11 cellular contexts compared by ENCODE assay signal in the genomic region with DNA sequence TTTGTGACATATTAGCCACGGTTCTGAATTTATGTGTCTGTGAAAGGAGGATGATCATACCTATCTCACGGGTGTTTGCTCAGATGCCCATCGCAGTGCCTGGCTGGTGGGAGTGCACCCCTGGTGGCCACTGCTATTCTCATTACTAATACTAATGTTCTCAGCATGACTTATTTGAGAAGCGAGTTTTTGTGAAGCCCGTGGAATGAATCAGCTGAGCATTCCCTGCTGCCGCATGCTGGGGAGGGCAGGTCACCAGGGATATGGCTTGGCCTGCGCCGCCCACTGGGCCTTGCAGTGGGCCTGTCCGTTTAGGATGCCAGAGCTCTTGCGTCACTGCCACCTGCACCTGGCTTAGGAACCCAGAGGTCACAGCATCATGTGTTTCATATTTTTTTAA. TPM values are rescaled to one million over a fixed set of nuclear protein-coding genes. Genes with fewer than 3 reads are reported as not detected.
DNase-seq lines count a peak whose midpoint lies in the region; ATAC-seq and TF ChIP-seq lines count a peak whose summit lies in the region.
"Had no signal": no experiment of that assay in that cellular context is flagged by ENCODE, and none has a peak within 500 bp of the region (broad histone marks: within the 10 kb centered on the region; RNA-seq: fewer than 3 reads in every experiment).

No MANE protein-coding gene starts in this region.

- peaks cover 56% of the 10 kb centered on the region for H4K20me1 ChIP-seq in osteoblast (ENCODE audit: insufficient read depth, low read length)

- no peak overlapping the region for H3K4me3 ChIP-seq in choroid plexus epithelial cell (ENCODE audit: low read depth, low read length)
- H3K4me3 ChIP-seq in osteoblast (ENCODE audit: insufficient read depth, low read length) = no peak overlapping the region

- H3K27ac ChIP-seq in osteoblast (ENCODE audit: low read depth, low read length) = peak overlapping the region; percentile 55

- H2AFZ ChIP-seq in osteoblast (ENCODE audit: low read length) = no peak overlapping the region

- DNase-seq in EH (ENCODE audit: low read depth) (peak; percentile 93), NCI-H226 (peak; percentile 18), choroid plexus epithelial cell (ENCODE audit: low read depth) (peak; percentile 96), osteoblast (ENCODE audit: insufficient read length, low spot score, missing footprints) (peak; percentile 97), GF-D8 (lab: John Stamatoyannopoulos, UW) (no peak)
- DNase-seq: activated T-cell treated with anti-CD3 and anti-CD28 coated beads, Interleukin-2, amount 50 U/mL, for 4 hours; KG1; NCI-H526 had no signal

- peaks cover 14% of the 10 kb centered on the region for H3K4me1 ChIP-seq in osteoblast (ENCODE audit: insufficient read depth, low read length)

- peak; percentile 82 for TF ChIP-seq CTCF in choroid plexus epithelial cell (conservative IDR thresholded peaks at IDR 0.05; ENCODE audit: low read depth, low read length)
- peak; percentile 75 for TF ChIP-seq CTCF in osteoblast (IDR thresholded peaks at IDR 0.05; ENCODE audit: extremely low read depth, low read depth, low read length)

- H3K9me3 ChIP-seq in osteoblast (ENCODE audit: low read depth, low read length) = no peaks in the 10 kb centered on the region

- ATAC-seq in GM18907 (IDR thresholded peaks at IDR 0.05; ENCODE audit: unreplicated experiment) (no peak), HG02642 (IDR thresholded peaks at IDR 0.05; ENCODE audit: poor library complexity, unreplicated experiment) (no peak), GM21515 (IDR thresholded peaks at IDR 0.05; ENCODE audit: unreplicated experiment) (no peak)
- ATAC-seq: activated T-cell treated with anti-CD3 and anti-CD28 coated beads, Interleukin-2, amount 50 U/mL, for 4 hours had no signal

- H3K4me2 ChIP-seq in osteoblast (ENCODE audit: insufficient read depth, low read length) = no peak overlapping the region

- H3K36me3 ChIP-seq in osteoblast (ENCODE audit: insufficient read depth, low read length) = peaks cover 86% of the 10 kb centered on the region

- H3K79me2 ChIP-seq in osteoblast (ENCODE audit: insufficient read depth, low read length) = peaks cover 43% of the 10 kb centered on the region

- no peaks in the 10 kb centered on the region for H3K27me3 ChIP-seq in osteoblast (ENCODE audit: insufficient read depth, low read length)

RNA-seq across cellular contexts. Expression of a gene that starts 16.8 kb away (rescaled TPM):
- 426 and 429 TPM in 2 replicates for total RNA-seq in osteoblast
